Comparison of ENCODE assay signal across 8 cellular contexts in genomic region chr2:226797989-226798421, GRCh38. TPM values are rescaled to one million over a fixed set of nuclear protein-coding genes. Genes with fewer than 3 reads are reported as not detected.
DNase-seq lines count a peak whose midpoint lies in the region; ATAC-seq and TF ChIP-seq lines count a peak whose summit lies in the region.

No MANE protein-coding gene starts in this region.

- intact Hi-C loops in Right ventricle myocardium inferior (cut with DNase I), result loop anchor here (5.0 kb wide), 1 partner anchor 146 kb away; no protein-coding TSS in a partner anchor
- intact Hi-C loops in cardiac septum (cut with DNase I), result loop anchor here (2.0 to 10.0 kb wide), 7 partner anchors 76 to 907 kb away; no protein-coding TSS in a partner anchor

- peak overlapping the region; percentile 90 to 91 for H3K27ac ChIP-seq in coronary artery

- no peak for ATAC-seq in Right ventricle myocardium inferior

- H3K4me3 ChIP-seq in coronary artery (peak overlapping the region; percentile 86), mucosa of stomach (ENCODE audit: low read length) (peak overlapping the region; percentile 34)

- TF ChIP-seq CTCF in coronary artery (IDR thresholded peaks at IDR 0.05), result no peak

- no peaks in the 10 kb centered on the region for H3K27me3 ChIP-seq in mucosa of stomach (ENCODE audit: control insufficient read depth, insufficient read depth, low read length)

- no peaks in the 10 kb centered on the region for H3K36me3 ChIP-seq in mucosa of stomach (ENCODE audit: control insufficient read depth, insufficient read depth, low read length)

- H3K9me3 ChIP-seq in mucosa of stomach (ENCODE audit: control insufficient read depth, low read length), result no peaks in the 10 kb centered on the region

- peaks cover 46% of the 10 kb centered on the region for H3K4me1 ChIP-seq in mucosa of stomach (ENCODE audit: control insufficient read depth, insufficient read depth, low read length)

- H3K9ac ChIP-seq in mucosa of stomach (ENCODE audit: low read length), result peak overlapping the region; percentile 74

- DNase-seq in Right ventricle myocardium inferior (ENCODE audit: missing footprints) (peak; percentile 65), cardiac septum (ENCODE audit: low spot score) (no peak), coronary artery (ENCODE audit: low spot score) (no peak), NCI-H1417 (lab: John Stamatoyannopoulos, UW) (no peak), kidney tubule cell (ENCODE audit: low spot score) (no peak), DMS 273 (lab: John Stamatoyannopoulos, UW; ENCODE audit: unreplicated experiment) (no peak), CD1c-positive myeloid dendritic cell (ENCODE audit: extremely low spot score) (no peak)

RNA-seq across cellular contexts. Expression of gene IRS1, which starts 1.6 kb away (rescaled TPM):
- total RNA-seq in Right ventricle myocardium inferior, result 15.9 TPM
- 14.0 TPM for total RNA-seq in cardiac septum

RNA-seq across cellular contexts. Expression of gene RHBDD1, which starts 37.8 kb away (rescaled TPM):
- total RNA-seq in Right ventricle myocardium inferior (30.5 TPM), cardiac septum (40.6 TPM)
